Comparison of ENCODE assay signal across 11 cellular contexts in genomic region chr22:31350410-31350863, GRCh38. TPM values are rescaled to one million over a fixed set of nuclear protein-coding genes. Genes with fewer than 3 reads are reported as not detected.
A peak's percentile ranks its signal among the peaks of the same experiment; 100 is the strongest.
DNase-seq lines count a peak whose midpoint lies in the region; ATAC-seq and TF ChIP-seq lines count a peak whose summit lies in the region.
"Had no signal": no experiment of that assay in that cellular context is flagged by ENCODE, and none has a peak within 500 bp of the region (broad histone marks: within the 10 kb centered on the region; RNA-seq: fewer than 3 reads in every experiment).

No MANE protein-coding gene starts in this region.

- H3K4me1 ChIP-seq in mesendoderm (ENCODE audit: control insufficient read depth, low read depth, low read length), result peaks cover 2% of the 10 kb centered on the region
- peaks cover 10% of the 10 kb centered on the region for H3K4me1 ChIP-seq in vagina
- H3K4me1 ChIP-seq in upper lobe of right lung, result peaks cover 3% of the 10 kb centered on the region
- H3K4me1 ChIP-seq: foreskin keratinocyte had no signal

- H3K4me3 ChIP-seq in mesendoderm (ENCODE audit: low read length), result no peak overlapping the region
- H3K4me3 ChIP-seq in vagina, result no peak overlapping the region
- no peak overlapping the region for H3K4me3 ChIP-seq in upper lobe of right lung
- H3K4me3 ChIP-seq: skin epidermis had no signal

- no peak overlapping the region for H4K5ac ChIP-seq in mesendoderm (ENCODE audit: low read length)

- no peaks in the 10 kb centered on the region for H3K27me3 ChIP-seq in mesendoderm (ENCODE audit: insufficient read depth, low read length, poor library complexity)
- H3K27me3 ChIP-seq in vagina, result no peaks in the 10 kb centered on the region
- H3K27me3 ChIP-seq in upper lobe of right lung, result no peaks in the 10 kb centered on the region
- H3K27me3 ChIP-seq: foreskin keratinocyte had no signal

- intact Hi-C loops in vagina (cut with DNase I), result no loop called here
- intact Hi-C loops in upper lobe of right lung (cut with DNase I), result no loop called here

- H3K4ac ChIP-seq in mesendoderm (ENCODE audit: low read depth, low read length), result no peak overlapping the region

- H2BK5ac ChIP-seq in mesendoderm (ENCODE audit: low read length), result no peak overlapping the region

- H3K56ac ChIP-seq in mesendoderm (ENCODE audit: low read length), result no peak overlapping the region

- ATAC-seq in GM18520 (IDR thresholded peaks at IDR 0.05; ENCODE audit: unreplicated experiment) (no peak), upper lobe of right lung (no peak)
- ATAC-seq: foreskin keratinocyte; stimulated activated memory B cell treated with anti-CD40 and anti-IgM and Interleukin-4, amounts not matched to agents 10 μg/mL and 1 μg/mL and 100 μg/mL, for 72 hours had no signal

- H3K79me2 ChIP-seq in mesendoderm (ENCODE audit: control insufficient read depth, insufficient read depth, low read length), result peaks cover 4% of the 10 kb centered on the region

- H3K36me3 ChIP-seq in mesendoderm (ENCODE audit: control insufficient read depth, insufficient read depth, low read length), result no peaks in the 10 kb centered on the region
- no peaks in the 10 kb centered on the region for H3K36me3 ChIP-seq in vagina
- no peaks in the 10 kb centered on the region for H3K36me3 ChIP-seq in upper lobe of right lung

- H4K8ac ChIP-seq in mesendoderm (ENCODE audit: low read depth, low read length), result no peak overlapping the region

- no peak for TF ChIP-seq POLR2A in vagina (IDR thresholded peaks at IDR 0.05)

- DNase-seq in DMS79 treated with DMSO at 0.1 percent for 48 hours (lab: John Stamatoyannopoulos, UW) (peak; percentile 41), NCI-H146 treated with DMSO at 0.1 percent for 48 hours (lab: John Stamatoyannopoulos, UW; ENCODE audit: unreplicated experiment) (peak; percentile 32), amniotic epithelial cell (ENCODE audit: low read depth) (peak; percentile 52), mesendoderm (peak; percentile 66), NCI-H187 treated with DMSO at 0.1 percent for 48 hours (lab: John Stamatoyannopoulos, UW) (no peak), vagina (ENCODE audit: extremely low spot score in 2 of 2) (no peak), upper lobe of right lung (no peak)
- DNase-seq: foreskin keratinocyte had no signal

- H3K4me2 ChIP-seq in mesendoderm (ENCODE audit: low read length), result no peak overlapping the region

- no CpG with 5 or more reads among the region's 8 CpGs for WGBS in mesendoderm (ENCODE audit: extremely low coverage, insufficient coverage, low lambda C conversion rate)

- H2BK120ac ChIP-seq in mesendoderm (ENCODE audit: low read depth, low read length), result no peak overlapping the region

- no peak overlapping the region for H2BK15ac ChIP-seq in mesendoderm (replicated peaks; ENCODE audit: low read depth)

- H3K18ac ChIP-seq in mesendoderm (ENCODE audit: low read length), result no peak overlapping the region

- H3K27ac ChIP-seq in mesendoderm (ENCODE audit: low read depth, low read length) (no peak overlapping the region), vagina (no peak overlapping the region), upper lobe of right lung (no peak overlapping the region)
- H3K27ac ChIP-seq: foreskin keratinocyte, skin epidermis had no signal

- H3K9me3 ChIP-seq in vagina (no peaks in the 10 kb centered on the region), upper lobe of right lung (no peaks in the 10 kb centered on the region)

- H3K23ac ChIP-seq in mesendoderm (ENCODE audit: low read length), result no peak overlapping the region

- H2AK5ac ChIP-seq in mesendoderm (ENCODE audit: low read length), result no peak overlapping the region

- TF ChIP-seq CTCF in vagina (IDR thresholded peaks at IDR 0.05) (no peak), upper lobe of right lung (IDR thresholded peaks at IDR 0.05) (no peak)

- H3K9ac ChIP-seq in mesendoderm (ENCODE audit: low read length), result no peak overlapping the region

- peaks cover 1% of the 10 kb centered on the region for H3K79me1 ChIP-seq in mesendoderm (ENCODE audit: low read length)

RNA-seq across cellular contexts. Expression of gene PATZ1, which starts 4.3 kb away (rescaled TPM):
- 61.5 TPM for polyA plus RNA-seq in mesendoderm (2013, experiment 1 of 2)
- 60.5 TPM for polyA plus RNA-seq in mesendoderm (2013, experiment 2 of 2)
- total RNA-seq in vagina (18.4 TPM), upper lobe of right lung (24.3 TPM)

RNA-seq across cellular contexts. Expression of gene DRG1, which starts 49.0 kb away (rescaled TPM):
- polyA plus RNA-seq in mesendoderm (2013, experiment 1 of 2), result 102 TPM
- polyA plus RNA-seq in mesendoderm (2013, experiment 2 of 2), result 102 TPM
- total RNA-seq in vagina (42.0 TPM), upper lobe of right lung (35.5 TPM)

RNA-seq across cellular contexts. Expression of gene PIK3IP1, which starts 58.1 kb away (rescaled TPM):
- polyA plus RNA-seq in mesendoderm (2013, experiment 1 of 2), result 0.51 TPM
- polyA plus RNA-seq in mesendoderm (2013, experiment 2 of 2), result 0.53 TPM
- total RNA-seq in vagina, result 32.4 TPM
- total RNA-seq in upper lobe of right lung, result 56.4 TPM

Comparison
In these comparisons a context has a peak if more than half of its experiments do, and no peak if none do; other contexts are left out.
1. DNase-seq: peak in DMS79 treated with DMSO at 0.1 percent for 48 hours (single experiment), NCI-H146 treated with DMSO at 0.1 percent for 48 hours (single experiment), amniotic epithelial cell (single experiment) and mesendoderm (single experiment); none in NCI-H187 treated with DMSO at 0.1 percent for 48 hours (single experiment), vagina (0 of 2) and upper lobe of right lung (single experiment).